17 cellular contexts compared by ENCODE assay signal in genomic region chr12:19436931-19437330, GRCh38.
"Had no signal": no experiment of that assay in that cellular context is flagged by ENCODE, and none has a peak within 500 bp of the region (broad histone marks: within the 10 kb centered on the region; RNA-seq: fewer than 3 reads in every experiment).

No MANE protein-coding gene starts in this region.

- DNase-seq: activated CD4-positive, alpha-beta T cell treated with anti-CD3 and anti-CD28 coated beads for 1 hour; activated CD8-positive, alpha-beta T cell treated with anti-CD3 and anti-CD28 coated beads, Interleukin-2, amount 10 ng/mL, durations not matched to agents 7 days and 5 days; activated naive CD4-positive, alpha-beta T cell treated with anti-CD3 and anti-CD28 coated beads, Interleukin-2, amount 10 ng/mL, durations not matched to agents 7 days and 5 days; amniotic stem cell; esophagus squamous epithelium; foreskin fibroblast; glutamatergic neuron; mucosa of descending colon; stimulated activated CD4-positive, alpha-beta T cell treated with anti-CD3 and anti-CD28 coated beads, Interleukin-12 subunit alpha, Interleukin-12 subunit beta, amount 100 ng/mL, for 4 hours; stimulated activated CD4-positive, alpha-beta T cell treated with anti-CD3 and anti-CD28 coated beads, Interleukin-2, amount 100 ng/mL, for 48 hours; stimulated activated CD8-positive, alpha-beta memory T cell treated with anti-CD3 and anti-CD28 coated beads, Interleukin-4, amount 100 ng/mL, for 48 hours; stimulated activated naive CD8-positive, alpha-beta T cell treated with anti-CD3 and anti-CD28 coated beads, Interleukin-15, amount 100 ng/mL, for 72 hours; T-helper 9 cell; testis had no signal

- H3K27me3 Mint-ChIP-seq: stimulated activated naive CD8-positive, alpha-beta T cell treated with anti-CD3 and anti-CD28 coated beads, Interleukin-15, amount 100 ng/mL, for 72 hours had no signal

- H3K27ac Mint-ChIP-seq: activated CD8-positive, alpha-beta T cell treated with anti-CD3 and anti-CD28 coated beads, Interleukin-2, amount 10 ng/mL, durations not matched to agents 7 days and 5 days; activated naive CD4-positive, alpha-beta T cell treated with anti-CD3 and anti-CD28 coated beads, Interleukin-2, amount 10 ng/mL, durations not matched to agents 7 days and 5 days; brain; dendritic cell treated with granulocyte-macrophage colony-stimulating factor and Interleukin-4, amounts not matched to agents 40 ng/mL and 50 ng/mL, for 4 days; nephron had no signal

- H3K4me3 ChIP-seq: esophagus squamous epithelium, mucosa of descending colon, testis had no signal

- H3K27ac ChIP-seq: esophagus squamous epithelium, testis had no signal

- H3K9me3 Mint-ChIP-seq: activated naive CD4-positive, alpha-beta T cell treated with anti-CD3 and anti-CD28 coated beads, Interleukin-2, amount 10 ng/mL, durations not matched to agents 7 days and 5 days; nephron; stimulated activated naive CD8-positive, alpha-beta T cell treated with anti-CD3 and anti-CD28 coated beads, Interleukin-15, amount 100 ng/mL, for 72 hours had no signal

- ATAC-seq: activated CD8-positive, alpha-beta T cell treated with anti-CD3 and anti-CD28 coated beads, Interleukin-2, amount 10 ng/mL, durations not matched to agents 7 days and 5 days; mucosa of descending colon; stimulated activated naive CD8-positive, alpha-beta T cell treated with anti-CD3 and anti-CD28 coated beads, Interleukin-15, amount 100 ng/mL, for 72 hours had no signal

- H3K27me3 ChIP-seq: esophagus squamous epithelium, testis had no signal

- H3K9me3 ChIP-seq: esophagus squamous epithelium, mucosa of descending colon, testis had no signal

- H3K4me3 Mint-ChIP-seq: activated CD8-positive, alpha-beta T cell treated with anti-CD3 and anti-CD28 coated beads, Interleukin-2, amount 10 ng/mL, durations not matched to agents 7 days and 5 days; activated naive CD4-positive, alpha-beta T cell treated with anti-CD3 and anti-CD28 coated beads, Interleukin-2, amount 10 ng/mL, durations not matched to agents 7 days and 5 days; dendritic cell treated with granulocyte-macrophage colony-stimulating factor and Interleukin-4, amounts not matched to agents 40 ng/mL and 50 ng/mL, for 4 days; nephron; stimulated activated naive CD8-positive, alpha-beta T cell treated with anti-CD3 and anti-CD28 coated beads, Interleukin-15, amount 100 ng/mL, for 72 hours had no signal

- H3K36me3 ChIP-seq: esophagus squamous epithelium had no signal
